1 cellular context compared by ENCODE assay signal in genomic region chr21:44976556-44977270, GRCh38.
TF ChIP-seq lines count a peak whose summit lies in the region.

No MANE protein-coding gene starts in this region.

TF ChIP-seq in HepG2, 621 proteins besides CTCF, POLR2A, EP300 and RAD21:
- TF ChIP-seq HOXA3 (CRISPR knock-in tag; IDR thresholded peaks at IDR 0.05) = 0 out of 2 replicates have a peak, but pooled peaks have one; percentile 17
- 0 out of 2 replicates have a peak, but pooled peaks have one; percentile 19 for TF ChIP-seq ZFY (CRISPR knock-in tag; IDR thresholded peaks at IDR 0.05)
- peak; percentile 83 for TF ChIP-seq ZBTB33 (CRISPR knock-in tag; IDR thresholded peaks at IDR 0.05)
- peak; percentile 26; the same call in 1 of the 2 replicates for TF ChIP-seq STAG1 (CRISPR knock-in tag; IDR thresholded peaks at IDR 0.05)
